ENCODE assay signal across 13 cellular contexts in the genomic region with DNA sequence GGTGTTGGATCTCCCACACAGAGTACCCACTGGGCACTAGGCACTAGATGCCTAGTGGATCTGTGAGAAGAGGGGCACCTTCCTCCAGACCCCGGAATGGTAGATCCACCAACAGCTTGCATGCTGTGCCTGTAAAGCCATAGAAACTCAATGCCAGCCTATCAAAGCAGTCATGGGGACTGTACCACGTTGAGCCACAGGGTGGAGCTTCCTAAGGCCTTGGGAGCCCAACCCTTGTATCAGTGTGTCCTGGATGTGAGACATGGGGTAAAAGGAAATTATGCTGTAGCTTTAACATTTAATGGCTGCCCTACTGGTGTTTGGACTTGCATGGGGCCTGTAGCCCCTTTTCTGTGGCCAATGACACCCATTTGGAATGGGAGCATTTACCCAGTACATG.
DNase-seq lines count a peak whose midpoint lies in the region.
"Had no signal": no experiment of that assay in that cellular context is flagged by ENCODE, and none has a peak within 500 bp of the region (broad histone marks: within the 10 kb centered on the region; RNA-seq: fewer than 3 reads in every experiment).

No MANE protein-coding gene starts in this region.

- H3K36me3 ChIP-seq in Karpas-422 (ENCODE audit: insufficient read depth, low read length) = no peaks in the 10 kb centered on the region

- no peak overlapping the region for H2AFZ ChIP-seq in Karpas-422 (ENCODE audit: low read length)

- no peaks in the 10 kb centered on the region for H3K36me3 Mint-ChIP-seq in activated naive CD4-positive, alpha-beta T cell treated with anti-CD3 and anti-CD28 coated beads for 36 hours (ENCODE audit: low read depth)

- no peaks in the 10 kb centered on the region for H3K9me3 ChIP-seq in Karpas-422 (ENCODE audit: low read length)

- H3K4me1 ChIP-seq in Karpas-422 (ENCODE audit: low read length) = no peaks in the 10 kb centered on the region
- H3K4me1 ChIP-seq: foreskin keratinocyte had no signal

- H3K27ac Mint-ChIP-seq in activated naive CD4-positive, alpha-beta T cell treated with anti-CD3 and anti-CD28 coated beads for 36 hours = no peak overlapping the region
- H3K27ac Mint-ChIP-seq: progenitor cell of endocrine pancreas; stimulated activated naive CD8-positive, alpha-beta T cell treated with anti-CD3 and anti-CD28 coated beads, Interleukin-15, Interleukin-2, amounts not matched to agents 100 ng/mL and 50 ng/mL, for 24 hours had no signal

- H3K4me2 ChIP-seq in Karpas-422 (ENCODE audit: low read depth, low read length, poor library complexity, severe bottlenecking) = no peak overlapping the region

- no peak overlapping the region for H3K4me3 Mint-ChIP-seq in activated naive CD4-positive, alpha-beta T cell treated with anti-CD3 and anti-CD28 coated beads for 36 hours
- H3K4me3 Mint-ChIP-seq: naive B cell; stimulated activated naive CD8-positive, alpha-beta T cell treated with anti-CD3 and anti-CD28 coated beads, Interleukin-15, Interleukin-2, amounts not matched to agents 100 ng/mL and 50 ng/mL, for 24 hours had no signal

- peaks cover 12% of the 10 kb centered on the region for H3K27me3 Mint-ChIP-seq in activated naive CD4-positive, alpha-beta T cell treated with anti-CD3 and anti-CD28 coated beads for 36 hours (ENCODE audit: low read depth)
- H3K27me3 Mint-ChIP-seq: naive B cell, progenitor cell of endocrine pancreas had no signal

- no peak overlapping the region for H3K9ac ChIP-seq in Karpas-422 (ENCODE audit: low read length)

- DNase-seq in activated naive CD4-positive, alpha-beta T cell treated with anti-CD3 and anti-CD28 coated beads for 36 hours = peak; percentile 17
- no peak for DNase-seq in activated naive CD4-positive, alpha-beta T cell treated with anti-CD3 and anti-CD28 coated beads, Interleukin-2, amount 50 U/mL, for 16 hours
- DNase-seq in Karpas-422 (peak; percentile 70), SK-N-DZ (ENCODE audit: low spot score) (peak; percentile 1), NCI-H1092 treated with DMSO at 0.1 percent for 48 hours (lab: John Stamatoyannopoulos, UW) (no peak), COR-L47 (lab: John Stamatoyannopoulos, UW) (no peak)
- no peak for DNase-seq in effector CD8-positive, alpha-beta T cell (lab: John Stamatoyannopoulos, UW)
- DNase-seq: activated CD4-positive, alpha-beta T cell treated with anti-CD3 and anti-CD28 coated beads for 4 hours; foreskin keratinocyte; naive B cell; NCI-H345 had no signal

- H3K4me3 ChIP-seq in Karpas-422 (ENCODE audit: low read length) = no peak overlapping the region

- no peaks in the 10 kb centered on the region for H3K27me3 ChIP-seq in Karpas-422 (ENCODE audit: low read length)
- H3K27me3 ChIP-seq: foreskin keratinocyte had no signal

- peaks cover 9% of the 10 kb centered on the region for H3K4me1 Mint-ChIP-seq in activated naive CD4-positive, alpha-beta T cell treated with anti-CD3 and anti-CD28 coated beads for 36 hours (ENCODE audit: low read depth)
- H3K4me1 Mint-ChIP-seq: naive B cell had no signal

- intact Hi-C loops in activated naive CD4-positive, alpha-beta T cell treated with anti-CD3 and anti-CD28 coated beads for 36 hours (cut with micrococcal nuclease) = no loop called here

- H3K79me2 ChIP-seq in Karpas-422 (ENCODE audit: low read length) = no peaks in the 10 kb centered on the region

- no peaks in the 10 kb centered on the region for H4K20me1 ChIP-seq in Karpas-422 (ENCODE audit: insufficient read depth, low read depth, low read length)

- H3K9me2 ChIP-seq in Karpas-422 (replicated peaks; ENCODE audit: insufficient read depth, low read length) = no peaks in the 10 kb centered on the region

- no peaks in the 10 kb centered on the region for H3K9me3 Mint-ChIP-seq in activated naive CD4-positive, alpha-beta T cell treated with anti-CD3 and anti-CD28 coated beads for 36 hours
- H3K9me3 Mint-ChIP-seq: naive B cell; stimulated activated naive CD8-positive, alpha-beta T cell treated with anti-CD3 and anti-CD28 coated beads, Interleukin-15, Interleukin-2, amounts not matched to agents 100 ng/mL and 50 ng/mL, for 24 hours had no signal

- no peak overlapping the region for H3K27ac ChIP-seq in Karpas-422 (ENCODE audit: low read length)
- H3K27ac ChIP-seq: foreskin keratinocyte had no signal

- CTCF ChIA-PET in activated naive CD4-positive, alpha-beta T cell treated with anti-CD3 and anti-CD28 coated beads for 36 hours (lab: Charles Lee) = interaction anchor here (0.8 to 1.6 kb wide), 5 partner anchors 9 to 135 kb away, joined by 3 to 4 read pairs (median 3); no protein-coding TSS in a partner anchor

Comparison
In these comparisons a context has a peak if more than half of its experiments do, and no peak if none do; other contexts are left out.
1. DNase-seq: peak in activated naive CD4-positive, alpha-beta T cell treated with anti-CD3 and anti-CD28 coated beads for 36 hours (single experiment), Karpas-422 (single experiment) and SK-N-DZ (single experiment); none in activated naive CD4-positive, alpha-beta T cell treated with anti-CD3 and anti-CD28 coated beads, Interleukin-2, amount 50 U/mL, for 16 hours (single experiment), NCI-H1092 treated with DMSO at 0.1 percent for 48 hours (single experiment), effector CD8-positive, alpha-beta T cell (single experiment) and COR-L47 (single experiment).